ENCODE assay signal across 15 cellular contexts in the genomic region with DNA sequence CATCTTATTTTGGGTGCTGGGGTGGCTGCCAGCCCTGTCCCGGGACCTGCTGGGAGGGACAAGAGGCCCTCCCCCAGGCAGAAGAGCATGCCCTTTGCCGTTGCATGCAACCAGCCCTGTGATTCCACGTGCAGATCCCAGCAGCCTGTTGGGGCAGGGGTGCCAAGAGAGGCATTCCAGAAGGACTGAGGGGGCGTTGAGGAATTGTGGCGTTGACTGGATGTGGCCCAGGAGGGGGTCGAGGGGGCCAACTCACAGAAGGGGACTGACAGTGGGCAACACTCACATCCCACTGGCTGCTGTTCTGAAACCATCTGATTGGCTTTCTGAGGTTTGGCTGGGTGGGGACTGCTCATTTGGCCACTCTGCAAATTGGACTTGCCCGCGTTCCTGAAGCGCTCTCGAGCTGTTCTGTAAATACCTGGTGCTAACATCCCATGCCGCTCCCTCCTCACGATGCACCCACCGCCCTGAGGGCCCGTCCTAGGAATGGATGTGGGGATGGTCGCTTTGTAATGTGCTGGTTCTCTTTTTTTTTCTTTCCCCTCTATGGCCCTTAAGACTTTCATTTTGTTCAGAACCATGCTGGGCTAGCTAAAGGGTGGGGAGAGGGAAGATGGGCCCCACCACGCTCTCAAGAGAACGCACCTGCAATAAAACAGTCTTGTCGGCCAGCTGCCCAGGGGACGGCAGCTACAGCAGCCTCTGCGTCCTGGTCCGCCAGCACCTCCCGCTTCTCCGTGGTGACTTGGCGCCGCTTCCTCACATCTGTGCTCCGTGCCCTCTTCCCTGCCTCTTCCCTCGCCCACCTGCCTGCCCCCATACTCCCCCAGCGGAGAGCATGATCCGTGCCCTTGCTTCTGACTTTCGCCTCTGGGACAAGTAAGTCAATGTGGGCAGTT. TPM values are rescaled to one million over a fixed set of nuclear protein-coding genes. Genes with fewer than 3 reads are reported as not detected.
DNase-seq lines count a peak whose midpoint lies in the region; ATAC-seq and TF ChIP-seq lines count a peak whose summit lies in the region.
"Had no signal": no experiment of that assay in that cellular context is flagged by ENCODE, and none has a peak within 500 bp of the region (broad histone marks: within the 10 kb centered on the region; RNA-seq: fewer than 3 reads in every experiment).

No MANE protein-coding gene starts in this region.

- H3K4me2 ChIP-seq in OCI-LY7 (ENCODE audit: low read length) = no peak overlapping the region

- no peak overlapping the region for H2AFZ ChIP-seq in OCI-LY7 (ENCODE audit: low read length)

- H4K20me1 ChIP-seq in OCI-LY7 (ENCODE audit: insufficient read depth, low read length) = peaks cover 4% of the 10 kb centered on the region; the same call in 1 of the 2 replicates

- BruUV-seq in OCI-LY7 (replicated peaks; lab: Mats Ljungman, UMichigan) = TSS peak; percentile 91

- H3K9me3 ChIP-seq in OCI-LY7 (ENCODE audit: low read length) (no peaks in the 10 kb centered on the region), heart left ventricle (no peaks in the 10 kb centered on the region), sigmoid colon (no peaks in the 10 kb centered on the region)

- TF ChIP-seq POLR2A in heart left ventricle (IDR thresholded peaks at IDR 0.05) = no peak
- TF ChIP-seq POLR2A in sigmoid colon (IDR thresholded peaks at IDR 0.05) = no peak

- no peaks in the 10 kb centered on the region for H3K27me3 ChIP-seq in heart left ventricle
- H3K27me3 ChIP-seq in sigmoid colon = no peaks in the 10 kb centered on the region
- H3K27me3 ChIP-seq: brain microvascular endothelial cell had no signal

- no peak overlapping the region for H3K4me3 Mint-ChIP-seq in activated T-cell treated with anti-CD3 and anti-CD28 coated beads, Interleukin-2, amount 50 U/mL, for 24 hours
- no peak overlapping the region for H3K4me3 Mint-ChIP-seq in activated T-cell treated with anti-CD3 and anti-CD28 coated beads, Interleukin-2, amount 50 U/mL, for 72 hours
- H3K4me3 Mint-ChIP-seq: H9 had no signal

- H3K36me3 Mint-ChIP-seq in activated T-cell treated with anti-CD3 and anti-CD28 coated beads, Interleukin-2, amount 50 U/mL, for 24 hours (ENCODE audit: low read depth) = peaks cover 68% of the 10 kb centered on the region
- peaks cover 9 to 33% of the 10 kb centered on the region in 2 donors for H3K36me3 Mint-ChIP-seq in activated T-cell treated with anti-CD3 and anti-CD28 coated beads, Interleukin-2, amount 50 U/mL, for 72 hours (ENCODE audit: insufficient read depth in 2 of 2)

- no peak for DNase-seq in activated T-cell treated with anti-CD3 and anti-CD28 coated beads, Interleukin-2, amount 50 U/mL, for 24 hours
- DNase-seq in activated T-cell treated with anti-CD3 and anti-CD28 coated beads, Interleukin-2, amount 50 U/mL, for 72 hours = no peak
- no peak for DNase-seq in OCI-LY7 (ENCODE audit: low spot score)
- peak in 3 of 5 donors; percentile 16 to 44 (median 25) for DNase-seq in heart left ventricle
- peak; percentile 60 for DNase-seq in sigmoid colon
- DNase-seq: brain microvascular endothelial cell, DND-41, H9, NCI-H226 had no signal

- peaks cover 5% of the 10 kb centered on the region; the same call in 1 of the 2 replicates for H3K79me2 ChIP-seq in OCI-LY7 (ENCODE audit: insufficient read depth, low read depth, low read length)

- H3K4me3 ChIP-seq in OCI-LY7 (ENCODE audit: low read depth, low read length, poor library complexity, severe bottlenecking) (no peak overlapping the region), heart left ventricle (no peak overlapping the region), sigmoid colon (no peak overlapping the region)

- ATAC-seq in activated T-cell treated with anti-CD3 and anti-CD28 coated beads, Interleukin-2, amount 50 U/mL, for 72 hours (replicated peaks in 1 of 2) = no peak
- ATAC-seq in heart left ventricle = no peak
- no peak for ATAC-seq in GM19395 (IDR thresholded peaks at IDR 0.05; ENCODE audit: unreplicated experiment)
- ATAC-seq in HG03565 (IDR thresholded peaks at IDR 0.05; ENCODE audit: unreplicated experiment) = no peak
- no peak for ATAC-seq in HG03342 (IDR thresholded peaks at IDR 0.05; ENCODE audit: unreplicated experiment)

- intact Hi-C loops in OCI-LY7 (cut with micrococcal nuclease; ENCODE audit: unreplicated experiment) = no loop called here
- intact Hi-C loops in heart left ventricle (cut with DNase I) = loop anchor here in 3 of 10 donors (10.0 kb wide), 2 partner anchors 135 to 235 kb away; a partner anchor contains a TSS
- intact Hi-C loops in sigmoid colon (cut with DNase I) = loop anchor here (10.0 kb wide), 1 partner anchor 245 kb away; a partner anchor contains a TSS

- 78 to 81% (median 81%) methylated on average over 30 of the region's 30 CpGs for WGBS in heart left ventricle, 4 donors
- 76 to 83% methylated on average over 30 of the region's 30 CpGs for WGBS in sigmoid colon, 2 donors

- H3K4me1 ChIP-seq in OCI-LY7 (ENCODE audit: insufficient read depth, low read length, poor library complexity, severe bottlenecking) = peaks cover 35% of the 10 kb centered on the region
- H3K4me1 ChIP-seq in heart left ventricle = peaks cover 0 to 50% (median 20%) of the 10 kb centered on the region in 12 donors
- peaks cover 0 to 18% (median 12%) of the 10 kb centered on the region in 4 donors for H3K4me1 ChIP-seq in sigmoid colon

- H3K27me3 Mint-ChIP-seq in activated T-cell treated with anti-CD3 and anti-CD28 coated beads, Interleukin-2, amount 50 U/mL, for 24 hours = no peaks in the 10 kb centered on the region
- H3K27me3 Mint-ChIP-seq in activated T-cell treated with anti-CD3 and anti-CD28 coated beads, Interleukin-2, amount 50 U/mL, for 72 hours (ENCODE audit: low read depth) = no peaks in the 10 kb centered on the region

- no peaks in the 10 kb centered on the region for H3K9me3 Mint-ChIP-seq in activated T-cell treated with anti-CD3 and anti-CD28 coated beads, Interleukin-2, amount 50 U/mL, for 24 hours
- H3K9me3 Mint-ChIP-seq in activated T-cell treated with anti-CD3 and anti-CD28 coated beads, Interleukin-2, amount 50 U/mL, for 72 hours = no peaks in the 10 kb centered on the region
- H3K9me3 Mint-ChIP-seq: H9 had no signal

- H3K4me1 Mint-ChIP-seq in activated T-cell treated with anti-CD3 and anti-CD28 coated beads, Interleukin-2, amount 50 U/mL, for 24 hours (ENCODE audit: low read depth) = peaks cover 62% of the 10 kb centered on the region
- H3K4me1 Mint-ChIP-seq in activated T-cell treated with anti-CD3 and anti-CD28 coated beads, Interleukin-2, amount 50 U/mL, for 72 hours (ENCODE audit: low read depth) = peaks cover 60% of the 10 kb centered on the region

- H3K36me3 ChIP-seq in OCI-LY7 (ENCODE audit: insufficient read depth, low read length) (peaks cover 61% of the 10 kb centered on the region), heart left ventricle (peaks cover 0 to 57% (median 47%) of the 10 kb centered on the region in 9 donors), sigmoid colon (peaks cover 26 to 49% (median 45%) of the 10 kb centered on the region in 4 donors)

- CTCF ChIA-PET in OCI-LY7 (lab: Charles Lee; ENCODE audit: unreplicated experiment) = no interaction called here

- no peaks in the 10 kb centered on the region for H3K9me2 ChIP-seq in OCI-LY7 (ENCODE audit: insufficient read depth, low read length)

- peak overlapping the region; percentile 44 for H3K27ac Mint-ChIP-seq in activated T-cell treated with anti-CD3 and anti-CD28 coated beads, Interleukin-2, amount 50 U/mL, for 24 hours
- H3K27ac Mint-ChIP-seq in activated T-cell treated with anti-CD3 and anti-CD28 coated beads, Interleukin-2, amount 50 U/mL, for 72 hours = no peak overlapping the region

- TF ChIP-seq CTCF in OCI-LY7 (conservative IDR thresholded peaks at IDR 0.05; ENCODE audit: low read length) = no peak
- no peak for TF ChIP-seq CTCF in heart left ventricle (IDR thresholded peaks at IDR 0.05)
- no peak for TF ChIP-seq CTCF in sigmoid colon (IDR thresholded peaks at IDR 0.05)

- H3K27ac ChIP-seq in OCI-LY7 (ENCODE audit: low read depth, low read length, poor library complexity, severe bottlenecking) = no peak overlapping the region
- no peak overlapping the region for H3K27ac ChIP-seq in heart left ventricle
- H3K27ac ChIP-seq in sigmoid colon = no peak overlapping the region
- H3K27ac ChIP-seq: brain microvascular endothelial cell had no signal

- POLR2A ChIA-PET in OCI-LY7 (lab: Charles Lee) = no interaction called here

- no peak for TF ChIP-seq EP300 in sigmoid colon (IDR thresholded peaks at IDR 0.05)

RNA-seq across cellular contexts. Expression of a gene that starts 8.6 kb away (rescaled TPM):
- total RNA-seq in activated T-cell treated with anti-CD3 and anti-CD28 coated beads, Interleukin-2, amount 50 U/mL, for 72 hours = 100 to 1,000 TPM; 292 to 300 TPM
- total RNA-seq in OCI-LY7 (2014; rRNA removed; shearing (Covaris generic)) = 175 and 205 TPM in 2 replicates
- total RNA-seq in OCI-LY7 (2022) = 198 and 246 TPM in 2 replicates
- total RNA-seq in heart left ventricle = 100 to 1,000 TPM; 204 to 417 (median 283) TPM
- polyA plus RNA-seq in heart left ventricle = 100 to 1,000 TPM; 290 to 302 TPM
- total RNA-seq in sigmoid colon = 100 to 1,000 TPM; 127 to 183 (median 159) TPM
- polyA plus RNA-seq in sigmoid colon = 100 to 1,000 TPM; 210 to 375 (median 281) TPM

RNA-seq across cellular contexts. Expression of a gene that starts 15.1 kb away (rescaled TPM):
- total RNA-seq in activated T-cell treated with anti-CD3 and anti-CD28 coated beads, Interleukin-2, amount 50 U/mL, for 72 hours = 10 to 100 TPM; 32.4 to 47.1 TPM
- total RNA-seq in OCI-LY7 (2014; rRNA removed; shearing (Covaris generic)) = 0.25 and 0.26 TPM in 2 replicates
- total RNA-seq in OCI-LY7 (2022) = not detected in 2 replicates
- 10 to 100 TPM in 2 of 9 donors, 1 to 10 TPM in 7; 2.1 to 16.7 (median 4.9) TPM for total RNA-seq in heart left ventricle
- polyA plus RNA-seq in heart left ventricle = 1 to 10 TPM; 2.7 to 5.2 TPM
- 1 to 10 TPM; 2.0 to 5.8 (median 3.5) TPM for total RNA-seq in sigmoid colon
- polyA plus RNA-seq in sigmoid colon = 1 to 10 TPM in 1 of 3 donors, under 1 TPM in 1, not detected in 1; 0.60 to 4.4 TPM
- total RNA-seq: H9, HT-29 had no signal

RNA-seq across cellular contexts. Expression of a gene that starts 26.2 kb away (rescaled TPM):
- total RNA-seq in activated T-cell treated with anti-CD3 and anti-CD28 coated beads, Interleukin-2, amount 50 U/mL, for 72 hours = 10 to 100 TPM; 24.8 to 29.5 TPM
- not detected in 2 replicates for total RNA-seq in OCI-LY7 (2014; rRNA removed; shearing (Covaris generic))
- not detected in 2 replicates for total RNA-seq in OCI-LY7 (2022)
- total RNA-seq in heart left ventricle = not detected
- polyA plus RNA-seq in heart left ventricle = not detected
- not detected for total RNA-seq in sigmoid colon
- polyA plus RNA-seq in sigmoid colon = not detected
- total RNA-seq: H9, HT-29, lower leg skin, osteocyte had no signal

RNA-seq across cellular contexts. Expression of a gene that starts 51.2 kb away (rescaled TPM):
- total RNA-seq in activated T-cell treated with anti-CD3 and anti-CD28 coated beads, Interleukin-2, amount 50 U/mL, for 72 hours = 1 to 10 TPM; 3.4 to 7.0 TPM
- total RNA-seq in OCI-LY7 (2014; rRNA removed; shearing (Covaris generic)) = 0.10 and 0.44 TPM in 2 replicates
- not detected in 2 replicates for total RNA-seq in OCI-LY7 (2022)
- total RNA-seq in heart left ventricle = 10 to 100 TPM in 7 of 9 donors, 1 to 10 TPM in 2; 8.8 to 23.4 (median 15.1) TPM
- 1 to 10 TPM; 2.4 to 9.1 TPM for polyA plus RNA-seq in heart left ventricle
- total RNA-seq in sigmoid colon = 10 to 100 TPM; 23.7 to 87.2 (median 48.6) TPM
- polyA plus RNA-seq in sigmoid colon = 1 to 10 TPM in 2 of 3 donors, under 1 TPM in 1; 0.46 to 2.9 (median 1.8) TPM

Comparison
In these comparisons a context has a peak if more than half of its experiments do, and no peak if none do; other contexts are left out.
1. DNase-seq: peak in heart left ventricle (3 of 5) and sigmoid colon (single experiment); none in activated T-cell treated with anti-CD3 and anti-CD28 coated beads, Interleukin-2, amount 50 U/mL, for 24 hours (single experiment), activated T-cell treated with anti-CD3 and anti-CD28 coated beads, Interleukin-2, amount 50 U/mL, for 72 hours (0 of 2) and OCI-LY7 (single experiment).
2. RNA of a gene that starts 26.2 kb away (total RNA-seq): 24.8 to 29.5 TPM in activated T-cell treated with anti-CD3 and anti-CD28 coated beads, Interleukin-2, amount 50 U/mL, for 72 hours; not detected in OCI-LY7, not detected in heart left ventricle and not detected in sigmoid colon; every median in the first group is over 10 times any median in the second.